In the genomic region with DNA sequence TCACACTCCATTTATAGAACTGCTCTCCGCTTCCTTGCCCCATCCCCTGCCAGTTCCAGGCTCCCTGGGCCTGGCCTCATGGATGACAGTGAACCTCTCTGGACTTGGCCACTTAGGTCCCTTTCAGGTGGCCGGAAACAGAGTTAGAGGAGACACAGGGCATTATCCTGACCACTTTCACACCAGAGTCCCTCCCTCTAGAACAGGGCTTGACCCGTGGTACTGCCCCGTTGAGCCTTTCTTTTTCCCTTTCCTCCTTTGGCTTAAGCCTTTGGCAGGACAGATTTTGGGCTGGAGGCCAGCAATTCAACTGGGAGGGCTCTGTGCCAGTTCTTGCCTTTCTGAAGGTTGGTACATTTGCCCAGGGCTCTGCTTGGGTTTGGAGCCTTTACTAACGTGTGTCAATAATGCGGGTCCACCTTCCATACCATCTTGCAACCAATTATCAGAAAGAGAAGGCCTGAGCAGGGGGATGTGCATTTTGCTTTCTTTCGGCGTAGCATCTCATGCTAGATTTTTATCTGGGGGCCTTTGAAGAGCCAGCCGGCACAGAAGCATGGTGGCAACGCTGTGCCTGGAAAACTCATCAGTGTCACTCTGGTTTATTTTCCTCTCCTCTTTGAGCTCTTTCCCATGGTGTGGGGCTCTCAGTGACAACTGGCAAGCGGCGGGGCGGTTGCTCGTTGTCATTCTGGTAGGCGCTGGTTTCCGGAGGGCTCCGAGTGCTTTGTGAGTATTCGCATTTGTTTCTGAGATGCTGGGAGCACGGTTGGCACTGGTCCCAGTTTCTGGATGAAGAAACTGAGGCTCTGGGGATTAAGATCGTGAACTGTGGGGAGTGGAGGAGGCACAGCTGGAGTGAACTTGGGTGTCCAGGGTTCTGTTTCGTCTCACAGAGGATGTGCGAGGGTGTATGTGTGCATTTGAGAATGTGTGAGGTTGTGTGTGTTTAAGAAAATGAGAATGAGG, we compare ENCODE assay signal across 8 cellular contexts. TPM values are rescaled to one million over a fixed set of nuclear protein-coding genes. Genes with fewer than 3 reads are reported as not detected.
DNase-seq lines count a peak whose midpoint lies in the region; ATAC-seq and TF ChIP-seq lines count a peak whose summit lies in the region.

No MANE protein-coding gene starts in this region.

- peaks cover 15 to 65% of the 10 kb centered on the region in 2 donors for H3K4me1 ChIP-seq in breast epithelium
- H3K4me1 ChIP-seq in liver (ENCODE audit: control insufficient read depth in 4 of 4, insufficient read depth in 4 of 4, low read length in 3 of 4) = peaks cover 22 to 68% (median 56%) of the 10 kb centered on the region in 4 donors
- H3K4me1 ChIP-seq in thoracic aorta (ENCODE audit: control insufficient read depth in 1 of 2, low read depth in 2 of 2) = peaks cover 63 to 94% of the 10 kb centered on the region in 2 donors

- DNase-seq in activated CD4-positive, alpha-beta T cell treated with anti-CD3 and anti-CD28 coated beads for 36 hours = no peak
- DNase-seq in activated CD4-positive, alpha-beta T cell treated with anti-CD3 and anti-CD28 coated beads for 48 hours = no peak
- peak; percentile 85 to 94 for DNase-seq in breast epithelium (ENCODE audit: low spot score in 2 of 2)
- DNase-seq in thoracic aorta (ENCODE audit: low spot score) = no peak
- DNase-seq in CD1c-positive myeloid dendritic cell (ENCODE audit: extremely low spot score) = no peak

- TF ChIP-seq CTCF in breast epithelium (IDR thresholded peaks at IDR 0.05) (no peak), liver (IDR thresholded peaks at IDR 0.05; ENCODE audit: low read depth, low read length, missing input control) (no peak), thoracic aorta (IDR thresholded peaks at IDR 0.05) (no peak)

- WGBS in liver = 71% methylated on average over 22 of the region's 22 CpGs

- CTCF ChIA-PET in activated CD4-positive, alpha-beta T cell treated with anti-CD3 and anti-CD28 coated beads for 36 hours (lab: Charles Lee) = no interaction called here

- H3K27ac Mint-ChIP-seq in activated CD4-positive, alpha-beta T cell treated with anti-CD3 and anti-CD28 coated beads for 36 hours = peak overlapping the region; percentile 64

- peak overlapping the region in 2 of 3 donors; percentile 41 to 51 for H3K4me3 ChIP-seq in breast epithelium
- no peak overlapping the region for H3K4me3 ChIP-seq in liver (ENCODE audit: low read depth in 1 of 3, low read length in 3 of 3)
- H3K4me3 ChIP-seq in thoracic aorta = peak overlapping the region; percentile 37

- peak; percentile 12 for ATAC-seq in activated CD4-positive, alpha-beta T cell treated with anti-CD3 and anti-CD28 coated beads for 36 hours
- no peak for ATAC-seq in thoracic aorta (ENCODE audit: insufficient number of reproducible peaks, low FRiP score, low read depth)
- ATAC-seq in GM18502 (IDR thresholded peaks at IDR 0.05; ENCODE audit: poor library complexity, unreplicated experiment) = no peak
- no peak for ATAC-seq in GM18520 (IDR thresholded peaks at IDR 0.05; ENCODE audit: unreplicated experiment)

- intact Hi-C loops in activated CD4-positive, alpha-beta T cell treated with anti-CD3 and anti-CD28 coated beads for 36 hours (cut with DNase I, micrococcal nuclease) = no loop called here
- intact Hi-C loops in breast epithelium (cut with DNase I; ENCODE audit: low total_unique reads) = no loop called here

- no peak overlapping the region for H3K9ac ChIP-seq in liver (ENCODE audit: low read depth in 1 of 2, low read length in 2 of 2)

- no peaks in the 10 kb centered on the region for H3K27me3 ChIP-seq in breast epithelium
- H3K27me3 ChIP-seq in liver (ENCODE audit: control insufficient read depth in 4 of 4, insufficient read depth in 4 of 4, low read length in 3 of 4) = no peaks in the 10 kb centered on the region
- no peaks in the 10 kb centered on the region for H3K27me3 ChIP-seq in thoracic aorta (replicated peaks; ENCODE audit: insufficient read depth)

- H3K4me1 Mint-ChIP-seq in activated CD4-positive, alpha-beta T cell treated with anti-CD3 and anti-CD28 coated beads for 36 hours = peaks cover 8% of the 10 kb centered on the region

- TF ChIP-seq RAD21 in liver (IDR thresholded peaks at IDR 0.05) = peak in 1 of 2 donors; percentile 60

- H3K27ac ChIP-seq in breast epithelium = peak overlapping the region; percentile 93 to 94
- peak overlapping the region; percentile 72 to 78 for H3K27ac ChIP-seq in liver (ENCODE audit: low read depth in 1 of 2, low read length in 2 of 2)
- peak overlapping the region; percentile 82 to 83 for H3K27ac ChIP-seq in thoracic aorta

- H3K36me3 ChIP-seq in breast epithelium (no peaks in the 10 kb centered on the region), liver (ENCODE audit: control insufficient read depth in 4 of 4, insufficient read depth in 3 of 4, low read depth in 1 of 4, low read length in 3 of 4) (peaks cover 0 to 7% (median 3%) of the 10 kb centered on the region in 4 donors), thoracic aorta (no peaks in the 10 kb centered on the region)

- no peak for TF ChIP-seq POLR2A in breast epithelium (IDR thresholded peaks at IDR 0.05)

- H3K9me3 Mint-ChIP-seq in activated CD4-positive, alpha-beta T cell treated with anti-CD3 and anti-CD28 coated beads for 36 hours (ENCODE audit: low read depth) = no peaks in the 10 kb centered on the region

- peaks cover 31% of the 10 kb centered on the region for H3K36me3 Mint-ChIP-seq in activated CD4-positive, alpha-beta T cell treated with anti-CD3 and anti-CD28 coated beads for 36 hours (ENCODE audit: low read depth)

- no peaks in the 10 kb centered on the region for H3K27me3 Mint-ChIP-seq in activated CD4-positive, alpha-beta T cell treated with anti-CD3 and anti-CD28 coated beads for 36 hours

- POLR2A ChIA-PET in activated CD4-positive, alpha-beta T cell treated with anti-CD3 and anti-CD28 coated beads for 36 hours (lab: Charles Lee) = no interaction called here

- no peaks in the 10 kb centered on the region for H3K9me3 ChIP-seq in breast epithelium
- H3K9me3 ChIP-seq in liver (ENCODE audit: control insufficient read depth in 4 of 4, low read length in 3 of 4) = no peaks in the 10 kb centered on the region
- H3K9me3 ChIP-seq in thoracic aorta = no peaks in the 10 kb centered on the region

- no peak overlapping the region for H3K4me3 Mint-ChIP-seq in activated CD4-positive, alpha-beta T cell treated with anti-CD3 and anti-CD28 coated beads for 36 hours

TF ChIP-seq in liver, 16 proteins besides CTCF, POLR2A, EP300 and RAD21:
- no peak for TF ChIP-seq GABPA (IDR thresholded peaks at IDR 0.05 in 1 of 2, conservative IDR thresholded peaks at IDR 0.05 in 1 of 2)
- TF ChIP-seq NR2F2 (IDR thresholded peaks at IDR 0.05) = peak; percentile 74
- no peak for TF ChIP-seq TAF1 (conservative IDR thresholded peaks at IDR 0.05)
- TF ChIP-seq HNF4A (conservative IDR thresholded peaks at IDR 0.05) = peak; percentile 64 to 82
- TF ChIP-seq FOXA1 (IDR thresholded peaks at IDR 0.05) = no peak
- no peak for TF ChIP-seq HNF4G (IDR thresholded peaks at IDR 0.05)
- TF ChIP-seq SP1 (IDR thresholded peaks at IDR 0.05) = peak; percentile 75
- TF ChIP-seq EGR1 (IDR thresholded peaks at IDR 0.05; ENCODE audit: low read depth in 2 of 2) = no peak
- TF ChIP-seq, protein P1, sequence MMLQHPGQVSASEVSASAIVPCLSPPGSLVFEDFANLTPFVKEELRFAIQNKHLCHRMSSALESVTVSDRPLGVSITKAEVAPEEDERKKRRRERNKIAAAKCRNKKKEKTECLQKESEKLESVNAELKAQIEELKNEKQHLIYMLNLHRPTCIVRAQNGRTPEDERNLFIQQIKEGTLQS (IDR thresholded peaks at IDR 0.05) = no peak
- TF ChIP-seq JUND (IDR thresholded peaks at IDR 0.05) = no peak
- TF ChIP-seq, protein P2, sequence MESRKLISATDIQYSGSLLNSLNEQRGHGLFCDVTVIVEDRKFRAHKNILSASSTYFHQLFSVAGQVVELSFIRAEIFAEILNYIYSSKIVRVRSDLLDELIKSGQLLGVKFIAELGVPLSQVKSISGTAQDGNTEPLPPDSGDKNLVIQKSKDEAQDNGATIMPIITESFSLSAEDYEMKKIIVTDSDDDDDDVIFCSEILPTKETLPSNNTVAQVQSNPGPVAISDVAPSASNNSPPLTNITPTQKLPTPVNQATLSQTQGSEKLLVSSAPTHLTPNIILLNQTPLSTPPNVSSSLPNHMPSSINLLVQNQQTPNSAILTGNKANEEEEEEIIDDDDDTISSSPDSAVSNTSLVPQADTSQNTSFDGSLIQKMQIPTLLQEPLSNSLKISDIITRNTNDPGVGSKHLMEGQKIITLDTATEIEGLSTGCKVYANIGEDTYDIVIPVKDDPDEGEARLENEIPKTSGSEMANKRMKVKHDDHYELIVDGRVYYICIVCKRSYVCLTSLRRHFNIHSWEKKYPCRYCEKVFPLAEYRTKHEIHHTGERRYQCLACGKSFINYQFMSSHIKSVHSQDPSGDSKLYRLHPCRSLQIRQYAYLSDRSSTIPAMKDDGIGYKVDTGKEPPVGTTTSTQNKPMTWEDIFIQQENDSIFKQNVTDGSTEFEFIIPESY (IDR thresholded peaks at IDR 0.05) = no peak
- TF ChIP-seq, protein P3, sequence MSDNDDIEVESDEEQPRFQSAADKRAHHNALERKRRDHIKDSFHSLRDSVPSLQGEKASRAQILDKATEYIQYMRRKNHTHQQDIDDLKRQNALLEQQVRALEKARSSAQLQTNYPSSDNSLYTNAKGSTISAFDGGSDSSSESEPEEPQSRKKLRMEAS (IDR thresholded peaks at IDR 0.05) = peak; percentile 28
- TF ChIP-seq FOXA2 (IDR thresholded peaks at IDR 0.05) = no peak
- peak; percentile 61 to 81 for TF ChIP-seq RXRA (IDR thresholded peaks at IDR 0.05)

RNA-seq across cellular contexts. Expression of a gene that starts 23.0 kb away (rescaled TPM):
- total RNA-seq in activated CD4-positive, alpha-beta T cell treated with anti-CD3 and anti-CD28 coated beads for 36 hours = 10 to 100 TPM; 35.5 to 37.0 TPM
- total RNA-seq in breast epithelium (10 to 100 TPM; 46.9 to 71.7 (median 59.5) TPM), liver (10 to 100 TPM; 11.1 to 19.2 TPM), thoracic aorta (10 to 100 TPM; 84.1 to 93.5 TPM)
- 10 to 100 TPM in 1 of 2 donors, 1 to 10 TPM in 1; 8.6 to 16.4 TPM for polyA plus RNA-seq in liver

RNA-seq across cellular contexts. Expression of a gene that starts 58.8 kb away (rescaled TPM):
- 10 to 100 TPM; 23.4 to 25.7 TPM for total RNA-seq in activated CD4-positive, alpha-beta T cell treated with anti-CD3 and anti-CD28 coated beads for 36 hours
- total RNA-seq in breast epithelium = 10 to 100 TPM in 2 of 3 donors, 1 to 10 TPM in 1; 9.4 to 22.4 (median 15.4) TPM
- total RNA-seq in liver = 10 to 100 TPM; 10.6 to 13.8 TPM
- 10 to 100 TPM; 16.0 to 18.1 TPM for polyA plus RNA-seq in liver
- total RNA-seq in thoracic aorta = 10 to 100 TPM; 12.2 to 26.9 TPM

RNA-seq across cellular contexts. Expression of a gene that starts 59.0 kb away (rescaled TPM):
- 100 to 1,000 TPM; 118 to 132 TPM for total RNA-seq in activated CD4-positive, alpha-beta T cell treated with anti-CD3 and anti-CD28 coated beads for 36 hours
- total RNA-seq in breast epithelium = 10 to 100 TPM; 51.5 to 62.1 (median 60.3) TPM
- 10 to 100 TPM; 20.2 to 20.5 TPM for total RNA-seq in liver
- polyA plus RNA-seq in liver = 10 to 100 TPM; 22.8 to 28.4 TPM
- 10 to 100 TPM; 27.3 to 84.2 TPM for total RNA-seq in thoracic aorta

Comparison
In these comparisons a context has a peak if more than half of its experiments do, and no peak if none do; other contexts are left out.
1. DNase-seq: peak in breast epithelium (2 of 2); none in activated CD4-positive, alpha-beta T cell treated with anti-CD3 and anti-CD28 coated beads for 36 hours (single experiment), activated CD4-positive, alpha-beta T cell treated with anti-CD3 and anti-CD28 coated beads for 48 hours (single experiment), thoracic aorta (single experiment) and CD1c-positive myeloid dendritic cell (single experiment).
2. H3K4me3 ChIP-seq: peak in breast epithelium (2 of 3) and thoracic aorta (single experiment); none in liver (0 of 3).
3. Peak in every context shown above with its lines, with median percentiles within 50 percentile points of each other: H3K27ac ChIP-seq.